Comparison of ENCODE assay signal across 1 cellular context in genomic region chr10:73899401-73899780, GRCh38.
TF ChIP-seq lines count a peak whose summit lies in the region.

No MANE protein-coding gene starts in this region.

TF ChIP-seq in WTC11, 78 proteins besides CTCF, POLR2A, EP300 and RAD21 (continued from another document):
- TF ChIP-seq, protein P1, sequence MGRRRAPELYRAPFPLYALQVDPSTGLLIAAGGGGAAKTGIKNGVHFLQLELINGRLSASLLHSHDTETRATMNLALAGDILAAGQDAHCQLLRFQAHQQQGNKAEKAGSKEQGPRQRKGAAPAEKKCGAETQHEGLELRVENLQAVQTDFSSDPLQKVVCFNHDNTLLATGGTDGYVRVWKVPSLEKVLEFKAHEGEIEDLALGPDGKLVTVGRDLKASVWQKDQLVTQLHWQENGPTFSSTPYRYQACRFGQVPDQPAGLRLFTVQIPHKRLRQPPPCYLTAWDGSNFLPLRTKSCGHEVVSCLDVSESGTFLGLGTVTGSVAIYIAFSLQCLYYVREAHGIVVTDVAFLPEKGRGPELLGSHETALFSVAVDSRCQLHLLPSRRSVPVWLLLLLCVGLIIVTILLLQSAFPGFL (CRISPR knock-in tag; IDR thresholded peaks at IDR 0.05; ENCODE audit: borderline replicate concordance), result no peak
- no peak for TF ChIP-seq ZNF138 (CRISPR knock-in tag; conservative IDR thresholded peaks at IDR 0.05)
- no peak for TF ChIP-seq SMAD4 (CRISPR knock-in tag; IDR thresholded peaks at IDR 0.05)
- no peak for TF ChIP-seq NR1H2 (CRISPR knock-in tag; IDR thresholded peaks at IDR 0.05)
- TF ChIP-seq GTF2I (CRISPR knock-in tag; conservative IDR thresholded peaks at IDR 0.05), result no peak
- TF ChIP-seq, protein P2, sequence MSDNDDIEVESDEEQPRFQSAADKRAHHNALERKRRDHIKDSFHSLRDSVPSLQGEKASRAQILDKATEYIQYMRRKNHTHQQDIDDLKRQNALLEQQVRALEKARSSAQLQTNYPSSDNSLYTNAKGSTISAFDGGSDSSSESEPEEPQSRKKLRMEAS (CRISPR knock-in tag; IDR thresholded peaks at IDR 0.05), result no peak
- TF ChIP-seq ATF2 (CRISPR knock-in tag; IDR thresholded peaks at IDR 0.05; ENCODE audit: borderline replicate concordance, low read depth), result no peak
- no peak for TF ChIP-seq ETV6 (CRISPR knock-in tag; IDR thresholded peaks at IDR 0.05)
- TF ChIP-seq ZNF423 (CRISPR knock-in tag; IDR thresholded peaks at IDR 0.05), result no peak
